ENCODE assay signal across 22 cellular contexts in genomic region chr9:116213673-116214047, GRCh38.
A peak's percentile ranks its signal among the peaks of the same experiment; 100 is the strongest.
DNase-seq lines count a peak whose midpoint lies in the region; ATAC-seq and TF ChIP-seq lines count a peak whose summit lies in the region.
"Had no signal": no experiment of that assay in that cellular context is flagged by ENCODE, and none has a peak within 500 bp of the region (broad histone marks: within the 10 kb centered on the region; RNA-seq: fewer than 3 reads in every experiment).

No MANE protein-coding gene starts in this region.

- H3K27ac Mint-ChIP-seq in GM23338 = no peak overlapping the region; the same call in 1 of the 2 replicates
- H3K27ac Mint-ChIP-seq: B cell; CD4-positive, CD25-positive, alpha-beta regulatory T cell; CD8-positive, alpha-beta T cell had no signal

- no peak for TF ChIP-seq CTCF in GM23338 (conservative IDR thresholded peaks at IDR 0.05; ENCODE audit: low read depth in 2 of 2)

- H3K4me2 ChIP-seq in GM23338 = peak overlapping the region; percentile 17; the same call in 1 of the 2 replicates
- H3K4me2 ChIP-seq: BLaER1 had no signal

- H3K9ac ChIP-seq in SK-N-MC (ENCODE audit: insufficient read length) = no peak overlapping the region
- H3K9ac ChIP-seq: BLaER1, GM23248 had no signal

- no peaks in the 10 kb centered on the region for H3K27me3 Mint-ChIP-seq in GM23338 (ENCODE audit: insufficient read depth, low read depth, poor library complexity)
- H3K27me3 Mint-ChIP-seq: B cell; CD4-positive, CD25-positive, alpha-beta regulatory T cell had no signal

- peaks cover 13% of the 10 kb centered on the region for H3K4me1 ChIP-seq in GM23338 (ENCODE audit: insufficient read depth)
- H3K4me1 ChIP-seq: BLaER1, Caco-2 had no signal

- H3K4me3 ChIP-seq in GM23338 (no peak overlapping the region), SK-N-MC (no peak overlapping the region)
- H3K4me3 ChIP-seq: BLaER1, GM23248 had no signal

- H3K9me3 Mint-ChIP-seq in GM23338 = no peaks in the 10 kb centered on the region
- H3K9me3 Mint-ChIP-seq: CD8-positive, alpha-beta T cell; H9 had no signal

- H3K9me3 ChIP-seq in SK-N-MC (ENCODE audit: low read depth, low read length) = no peaks in the 10 kb centered on the region
- H3K9me3 ChIP-seq: BLaER1, Caco-2 had no signal

- no peak for ATAC-seq in GM23338
- ATAC-seq in HG03571 (IDR thresholded peaks at IDR 0.05; ENCODE audit: unreplicated experiment) = no peak
- ATAC-seq in HG02973 (IDR thresholded peaks at IDR 0.05; ENCODE audit: unreplicated experiment) = no peak
- ATAC-seq: CD8-positive, alpha-beta T cell; HCT116 had no signal

- peaks cover 15% of the 10 kb centered on the region; the same call in 2 of the 3 replicates for H3K4me1 Mint-ChIP-seq in GM23338
- H3K4me1 Mint-ChIP-seq: B cell; CD4-positive, CD25-positive, alpha-beta regulatory T cell had no signal

- H3K36me3 ChIP-seq in GM23338 (ENCODE audit: insufficient read depth) (no peaks in the 10 kb centered on the region), SK-N-MC (ENCODE audit: insufficient read depth, low read length) (peaks cover 98% of the 10 kb centered on the region)
- H3K36me3 ChIP-seq: BLaER1 had no signal

- no peaks in the 10 kb centered on the region for H4K20me1 ChIP-seq in GM23338 (replicated peaks; ENCODE audit: insufficient read depth)
- H4K20me1 ChIP-seq: BLaER1 had no signal

- no peaks in the 10 kb centered on the region for H3K27me3 ChIP-seq in GM23338 (ENCODE audit: insufficient read depth)
- H3K27me3 ChIP-seq: BLaER1 had no signal

- no peaks in the 10 kb centered on the region for H3F3A ChIP-seq in GM23338 (replicated peaks; ENCODE audit: low read depth)

- DNase-seq in GM23338 (ENCODE audit: low spot score) = no peak
- DNase-seq in SK-N-MC (ENCODE audit: low read depth, low spot score) = no peak
- DNase-seq in astrocyte of the hippocampus (ENCODE audit: low read depth, low spot score) = peak; percentile 51
- peak; percentile 15 for DNase-seq in left kidney (ENCODE audit: low read depth, low spot score)
- DNase-seq in activated CD8-positive, alpha-beta memory T cell treated with anti-CD3 and anti-CD28 coated beads, Interleukin-2, amount 50 U/mL, for 48 hours = no peak
- DNase-seq in GM03348 (ENCODE audit: low spot score) = no peak
- DNase-seq: Caco-2; CD4-positive, CD25-positive, alpha-beta regulatory T cell; CD8-positive, alpha-beta T cell; DMS153; DMS79; EL; GDM1; GM23248; H9 had no signal

- H3K4me3 Mint-ChIP-seq in GM23338 = no peak overlapping the region
- H3K4me3 Mint-ChIP-seq: B cell; CD4-positive, CD25-positive, alpha-beta regulatory T cell; CD8-positive, alpha-beta T cell had no signal

- H3K79me2 ChIP-seq in GM23338 (replicated peaks; ENCODE audit: insufficient read depth) = no peaks in the 10 kb centered on the region

- no peak overlapping the region; the same call in 1 of the 2 replicates for H2AFZ ChIP-seq in GM23338
- H2AFZ ChIP-seq: GM23248 had no signal

- H3K36me3 Mint-ChIP-seq in GM23338 (ENCODE audit: low read depth) = no peaks in the 10 kb centered on the region
- H3K36me3 Mint-ChIP-seq: CD4-positive, CD25-positive, alpha-beta regulatory T cell; CD8-positive, alpha-beta T cell had no signal

- H3K9me2 ChIP-seq in GM23338 (ENCODE audit: insufficient read depth) = 0 out of 2 replicates have a peak, but pooled peaks cover 14% of the 10 kb centered on the region

- H3K27ac ChIP-seq in GM23338 (ENCODE audit: low read depth) (no peak overlapping the region), SK-N-MC (0 out of 2 replicates have a peak overlapping the region, but pooled peaks have one; percentile 8)
- H3K27ac ChIP-seq: 22Rv1, BLaER1, C4-2B, GM23248 had no signal

TF ChIP-seq in GM23338, 12 proteins besides CTCF, POLR2A, EP300 and RAD21 (continues in another document):
- TF ChIP-seq EZH2phosphoT487 (IDR thresholded peaks at IDR 0.05; ENCODE audit: unreplicated experiment) (no peak), EZH2 (IDR thresholded peaks at IDR 0.05; ENCODE audit: low read depth, unreplicated experiment) (no peak), POLR2AphosphoS5 (IDR thresholded peaks at IDR 0.05; ENCODE audit: low read depth) (no peak), ZNF114 (CRISPR knock-in tag; IDR thresholded peaks at IDR 0.05) (no peak), ZNF331 (CRISPR knock-in tag; IDR thresholded peaks at IDR 0.05; ENCODE audit: low read depth) (no peak), JUNB (IDR thresholded peaks at IDR 0.05; ENCODE audit: unreplicated experiment) (no peak)
- TF ChIP-seq, protein P1, sequence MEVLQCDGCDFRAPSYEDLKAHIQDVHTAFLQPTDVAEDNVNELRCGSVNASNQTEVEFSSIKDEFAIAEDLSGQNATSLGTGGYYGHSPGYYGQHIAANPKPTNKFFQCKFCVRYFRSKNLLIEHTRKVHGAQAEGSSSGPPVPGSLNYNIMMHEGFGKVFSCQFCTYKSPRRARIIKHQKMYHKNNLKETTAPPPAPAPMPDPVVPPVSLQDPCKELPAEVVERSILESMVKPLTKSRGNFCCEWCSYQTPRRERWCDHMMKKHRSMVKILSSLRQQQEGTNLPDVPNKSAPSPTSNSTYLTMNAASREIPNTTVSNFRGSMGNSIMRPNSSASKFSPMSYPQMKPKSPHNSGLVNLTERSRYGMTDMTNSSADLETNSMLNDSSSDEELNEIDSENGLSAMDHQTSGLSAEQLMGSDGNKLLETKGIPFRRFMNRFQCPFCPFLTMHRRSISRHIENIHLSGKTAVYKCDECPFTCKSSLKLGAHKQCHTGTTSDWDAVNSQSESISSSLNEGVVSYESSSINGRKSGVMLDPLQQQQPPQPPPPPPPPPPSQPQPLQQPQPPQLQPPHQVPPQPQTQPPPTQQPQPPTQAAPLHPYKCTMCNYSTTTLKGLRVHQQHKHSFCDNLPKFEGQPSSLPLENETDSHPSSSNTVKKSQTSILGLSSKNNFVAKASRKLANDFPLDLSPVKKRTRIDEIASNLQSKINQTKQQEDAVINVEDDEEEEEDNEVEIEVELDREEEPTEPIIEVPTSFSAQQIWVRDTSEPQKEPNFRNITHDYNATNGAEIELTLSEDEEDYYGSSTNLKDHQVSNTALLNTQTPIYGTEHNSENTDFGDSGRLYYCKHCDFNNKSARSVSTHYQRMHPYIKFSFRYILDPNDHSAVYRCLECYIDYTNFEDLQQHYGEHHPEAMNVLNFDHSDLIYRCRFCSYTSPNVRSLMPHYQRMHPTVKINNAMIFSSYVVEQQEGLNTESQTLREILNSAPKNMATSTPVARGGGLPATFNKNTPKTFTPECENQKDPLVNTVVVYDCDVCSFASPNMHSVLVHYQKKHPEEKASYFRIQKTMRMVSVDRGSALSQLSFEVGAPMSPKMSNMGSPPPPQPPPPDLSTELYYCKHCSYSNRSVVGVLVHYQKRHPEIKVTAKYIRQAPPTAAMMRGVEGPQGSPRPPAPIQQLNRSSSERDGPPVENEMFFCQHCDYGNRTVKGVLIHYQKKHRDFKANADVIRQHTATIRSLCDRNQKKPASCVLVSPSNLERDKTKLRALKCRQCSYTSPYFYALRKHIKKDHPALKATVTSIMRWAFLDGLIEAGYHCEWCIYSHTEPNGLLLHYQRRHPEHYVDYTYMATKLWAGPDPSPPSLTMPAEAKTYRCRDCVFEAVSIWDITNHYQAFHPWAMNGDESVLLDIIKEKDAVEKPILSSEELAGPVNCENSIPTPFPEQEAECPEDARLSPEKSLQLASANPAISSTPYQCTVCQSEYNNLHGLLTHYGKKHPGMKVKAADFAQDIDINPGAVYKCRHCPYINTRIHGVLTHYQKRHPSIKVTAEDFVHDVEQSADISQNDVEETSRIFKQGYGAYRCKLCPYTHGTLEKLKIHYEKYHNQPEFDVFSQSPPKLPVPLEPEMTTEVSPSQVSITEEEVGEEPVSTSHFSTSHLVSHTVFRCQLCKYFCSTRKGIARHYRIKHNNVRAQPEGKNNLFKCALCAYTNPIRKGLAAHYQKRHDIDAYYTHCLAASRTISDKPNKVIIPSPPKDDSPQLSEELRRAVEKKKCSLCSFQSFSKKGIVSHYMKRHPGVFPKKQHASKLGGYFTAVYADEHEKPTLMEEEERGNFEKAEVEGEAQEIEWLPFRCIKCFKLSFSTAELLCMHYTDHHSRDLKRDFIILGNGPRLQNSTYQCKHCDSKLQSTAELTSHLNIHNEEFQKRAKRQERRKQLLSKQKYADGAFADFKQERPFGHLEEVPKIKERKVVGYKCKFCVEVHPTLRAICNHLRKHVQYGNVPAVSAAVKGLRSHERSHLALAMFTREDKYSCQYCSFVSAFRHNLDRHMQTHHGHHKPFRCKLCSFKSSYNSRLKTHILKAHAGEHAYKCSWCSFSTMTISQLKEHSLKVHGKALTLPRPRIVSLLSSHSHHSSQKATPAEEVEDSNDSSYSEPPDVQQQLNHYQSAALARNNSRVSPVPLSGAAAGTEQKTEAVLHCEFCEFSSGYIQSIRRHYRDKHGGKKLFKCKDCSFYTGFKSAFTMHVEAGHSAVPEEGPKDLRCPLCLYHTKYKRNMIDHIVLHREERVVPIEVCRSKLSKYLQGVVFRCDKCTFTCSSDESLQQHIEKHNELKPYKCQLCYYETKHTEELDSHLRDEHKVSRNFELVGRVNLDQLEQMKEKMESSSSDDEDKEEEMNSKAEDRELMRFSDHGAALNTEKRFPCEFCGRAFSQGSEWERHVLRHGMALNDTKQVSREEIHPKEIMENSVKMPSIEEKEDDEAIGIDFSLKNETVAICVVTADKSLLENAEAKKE (CRISPR knock-in tag; IDR thresholded peaks at IDR 0.05) = no peak
- TF ChIP-seq, protein P2, sequence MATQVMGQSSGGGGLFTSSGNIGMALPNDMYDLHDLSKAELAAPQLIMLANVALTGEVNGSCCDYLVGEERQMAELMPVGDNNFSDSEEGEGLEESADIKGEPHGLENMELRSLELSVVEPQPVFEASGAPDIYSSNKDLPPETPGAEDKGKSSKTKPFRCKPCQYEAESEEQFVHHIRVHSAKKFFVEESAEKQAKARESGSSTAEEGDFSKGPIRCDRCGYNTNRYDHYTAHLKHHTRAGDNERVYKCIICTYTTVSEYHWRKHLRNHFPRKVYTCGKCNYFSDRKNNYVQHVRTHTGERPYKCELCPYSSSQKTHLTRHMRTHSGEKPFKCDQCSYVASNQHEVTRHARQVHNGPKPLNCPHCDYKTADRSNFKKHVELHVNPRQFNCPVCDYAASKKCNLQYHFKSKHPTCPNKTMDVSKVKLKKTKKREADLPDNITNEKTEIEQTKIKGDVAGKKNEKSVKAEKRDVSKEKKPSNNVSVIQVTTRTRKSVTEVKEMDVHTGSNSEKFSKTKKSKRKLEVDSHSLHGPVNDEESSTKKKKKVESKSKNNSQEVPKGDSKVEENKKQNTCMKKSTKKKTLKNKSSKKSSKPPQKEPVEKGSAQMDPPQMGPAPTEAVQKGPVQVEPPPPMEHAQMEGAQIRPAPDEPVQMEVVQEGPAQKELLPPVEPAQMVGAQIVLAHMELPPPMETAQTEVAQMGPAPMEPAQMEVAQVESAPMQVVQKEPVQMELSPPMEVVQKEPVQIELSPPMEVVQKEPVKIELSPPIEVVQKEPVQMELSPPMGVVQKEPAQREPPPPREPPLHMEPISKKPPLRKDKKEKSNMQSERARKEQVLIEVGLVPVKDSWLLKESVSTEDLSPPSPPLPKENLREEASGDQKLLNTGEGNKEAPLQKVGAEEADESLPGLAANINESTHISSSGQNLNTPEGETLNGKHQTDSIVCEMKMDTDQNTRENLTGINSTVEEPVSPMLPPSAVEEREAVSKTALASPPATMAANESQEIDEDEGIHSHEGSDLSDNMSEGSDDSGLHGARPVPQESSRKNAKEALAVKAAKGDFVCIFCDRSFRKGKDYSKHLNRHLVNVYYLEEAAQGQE (IDR thresholded peaks at IDR 0.05; ENCODE audit: unreplicated experiment) = no peak

Comparison
In these comparisons a context has a peak if more than half of its experiments do, and no peak if none do; other contexts are left out.
1. DNase-seq: peak in astrocyte of the hippocampus (single experiment) and left kidney (single experiment); none in GM23338 (single experiment), SK-N-MC (single experiment), activated CD8-positive, alpha-beta memory T cell treated with anti-CD3 and anti-CD28 coated beads, Interleukin-2, amount 50 U/mL, for 48 hours (single experiment) and GM03348 (single experiment).